ENCODE assay signal across 19 cellular contexts in genomic region chr12:45978108-45978507, GRCh38.
"Had no signal": no experiment of that assay in that cellular context is flagged by ENCODE, and none has a peak within 500 bp of the region (broad histone marks: within the 10 kb centered on the region; RNA-seq: fewer than 3 reads in every experiment).

No MANE protein-coding gene starts in this region.

- H2AFZ ChIP-seq: neural progenitor cell had no signal

- ATAC-seq: activated CD8-positive, alpha-beta T cell treated with anti-CD3 and anti-CD28 coated beads, Interleukin-2, amount 10 ng/mL, durations not matched to agents 7 days and 5 days; gastrocnemius medialis; heart left ventricle; stimulated activated naive B cell treated with anti-CD40 and anti-IgM and Interleukin-4, amounts not matched to agents 10 μg/mL and 1 μg/mL and 100 μg/mL, for 72 hours; WTC11 had no signal

- H3K4me3 Mint-ChIP-seq: activated CD8-positive, alpha-beta T cell treated with anti-CD3 and anti-CD28 coated beads, Interleukin-2, amount 10 ng/mL, durations not matched to agents 7 days and 5 days; activated naive CD4-positive, alpha-beta T cell treated with anti-CD3 and anti-CD28 coated beads, Interleukin-2, amount 10 ng/mL, durations not matched to agents 7 days and 5 days; neural progenitor cell; stimulated activated naive B cell treated with anti-CD40 and anti-IgM and Interleukin-4, amounts not matched to agents 10 μg/mL and 1 μg/mL and 100 μg/mL, for 72 hours; type B pancreatic cell; WTC11 had no signal

- H3K4me2 ChIP-seq: neural progenitor cell had no signal

- H3K27me3 ChIP-seq: adrenal gland, gastrocnemius medialis, heart left ventricle, neural progenitor cell, suprapubic skin had no signal

- H3K9me3 Mint-ChIP-seq: immature natural killer cell; stimulated activated naive B cell treated with anti-CD40 and anti-IgM and Interleukin-4, amounts not matched to agents 10 μg/mL and 1 μg/mL and 100 μg/mL, for 72 hours; type B pancreatic cell; WTC11 had no signal

- FAIRE-seq: colon, TTC549 had no signal

- H3K36me3 ChIP-seq: adrenal gland, gastrocnemius medialis, heart left ventricle, suprapubic skin had no signal

- H3K9ac ChIP-seq: neural progenitor cell had no signal

- H3K4me3 ChIP-seq: adrenal gland, gastrocnemius medialis, heart left ventricle, neural progenitor cell, suprapubic skin had no signal

- H3K4me1 Mint-ChIP-seq: neural progenitor cell had no signal

- H3K27ac ChIP-seq: adrenal gland, neural progenitor cell, suprapubic skin had no signal

- DNase-seq: activated CD4-positive, alpha-beta T cell treated with anti-CD3 and anti-CD28 coated beads for 48 hours; activated CD8-positive, alpha-beta memory T cell treated with anti-CD3 and anti-CD28 coated beads, Interleukin-2, amount 50 U/mL, for 4 hours; activated CD8-positive, alpha-beta T cell treated with anti-CD3 and anti-CD28 coated beads, Interleukin-2, amount 10 ng/mL, durations not matched to agents 7 days and 5 days; activated naive CD4-positive, alpha-beta T cell treated with anti-CD3 and anti-CD28 coated beads, Interleukin-2, amount 10 ng/mL, durations not matched to agents 7 days and 5 days; adrenal gland; gastrocnemius medialis; heart left ventricle; immature natural killer cell; retina; stimulated activated CD4-positive, alpha-beta T cell treated with anti-CD3 and anti-CD28 coated beads, Interleukin-2, amount 100 ng/mL, for 48 hours; stimulated activated naive B cell treated with anti-CD40 and anti-IgM and Interleukin-4, amounts not matched to agents 10 μg/mL and 1 μg/mL and 100 μg/mL, for 72 hours; T-helper 2 cell had no signal

- H3K9me3 ChIP-seq: adrenal gland, gastrocnemius medialis, heart left ventricle, suprapubic skin had no signal

- H3K27ac Mint-ChIP-seq: activated CD8-positive, alpha-beta T cell treated with anti-CD3 and anti-CD28 coated beads, Interleukin-2, amount 10 ng/mL, durations not matched to agents 7 days and 5 days; activated naive CD4-positive, alpha-beta T cell treated with anti-CD3 and anti-CD28 coated beads, Interleukin-2, amount 10 ng/mL, durations not matched to agents 7 days and 5 days; activated T-helper 2 cell treated with anti-CD3 and anti-CD28 coated beads, Interferon-gamma antibody, Interleukin-2, Interleukin-4, amounts not matched to agents 10 μg/mL and 5 μg/mL and 100 μg/mL, durations not matched to agents 14 hours and 24 hours and 36 hours; neural progenitor cell; stimulated activated naive B cell treated with anti-CD40 and anti-IgM and Interleukin-4, amounts not matched to agents 10 μg/mL and 1 μg/mL and 100 μg/mL, for 72 hours; type B pancreatic cell; WTC11 had no signal
